ENCODE assay signal across 1 cellular context in the genomic region with DNA sequence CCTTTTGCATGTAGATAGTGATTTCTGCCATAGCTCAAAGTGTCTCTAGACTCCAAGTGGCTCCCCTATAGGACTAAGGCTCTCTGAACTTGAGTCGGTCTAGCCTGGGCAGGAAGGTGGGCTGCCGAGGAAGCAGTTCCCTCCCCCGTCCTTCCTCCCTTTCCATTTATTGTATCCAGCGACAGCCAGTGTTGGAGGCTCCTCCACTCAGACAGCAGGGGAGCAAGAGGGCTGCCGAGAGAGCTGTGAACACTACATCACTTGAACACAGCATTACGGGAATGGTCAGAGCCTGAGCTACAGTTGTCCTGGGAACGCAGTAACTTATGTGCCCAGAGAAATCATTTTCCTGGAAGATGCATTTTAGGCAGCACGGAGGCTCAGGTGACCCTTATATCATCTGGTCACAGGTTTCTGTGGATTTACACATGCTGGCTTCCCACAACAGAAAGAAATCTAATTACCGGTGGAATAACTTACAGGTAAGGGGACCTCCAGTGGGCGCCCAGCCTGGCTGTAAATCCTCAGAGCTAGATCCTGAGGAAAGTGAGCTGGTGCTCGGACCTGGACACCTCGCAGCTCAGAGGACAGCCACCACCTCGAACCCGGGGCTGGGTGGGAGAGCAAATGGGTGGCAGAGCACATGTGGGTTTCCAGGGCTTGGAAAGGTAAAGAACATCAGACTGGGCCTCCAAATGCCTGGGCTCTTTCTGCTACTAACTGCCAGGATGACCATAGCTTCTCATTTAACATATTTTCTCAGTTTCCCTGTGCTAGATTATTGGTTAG.
TF ChIP-seq lines count a peak whose summit lies in the region.

No MANE protein-coding gene starts in this region.

TF ChIP-seq in H1, 55 proteins besides CTCF, POLR2A, EP300 and RAD21:
- TF ChIP-seq, protein P1, sequence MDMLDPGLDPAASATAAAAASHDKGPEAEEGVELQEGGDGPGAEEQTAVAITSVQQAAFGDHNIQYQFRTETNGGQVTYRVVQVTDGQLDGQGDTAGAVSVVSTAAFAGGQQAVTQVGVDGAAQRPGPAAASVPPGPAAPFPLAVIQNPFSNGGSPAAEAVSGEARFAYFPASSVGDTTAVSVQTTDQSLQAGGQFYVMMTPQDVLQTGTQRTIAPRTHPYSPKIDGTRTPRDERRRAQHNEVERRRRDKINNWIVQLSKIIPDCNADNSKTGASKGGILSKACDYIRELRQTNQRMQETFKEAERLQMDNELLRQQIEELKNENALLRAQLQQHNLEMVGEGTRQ (IDR thresholded peaks at IDR 0.05; ENCODE audit: low read length), result no peak
- TF ChIP-seq HDAC6 (IDR thresholded peaks at IDR 0.05; ENCODE audit: low read depth, low read length), result no peak
- TF ChIP-seq SP4 (IDR thresholded peaks at IDR 0.05; ENCODE audit: low read length), result no peak
- TF ChIP-seq SUZ12 (IDR thresholded peaks at IDR 0.05; ENCODE audit: low read length), result no peak
- TF ChIP-seq PHF8 (conservative IDR thresholded peaks at IDR 0.05; ENCODE audit: low read depth, low read length), result no peak
